In genomic region chr15:73993211-73993994, GRCh38 we compare ENCODE assay signal across 8 cellular contexts. TPM values are rescaled to one million over a fixed set of nuclear protein-coding genes. Genes with fewer than 3 reads are reported as not detected.
DNase-seq lines count a peak whose midpoint lies in the region; ATAC-seq and TF ChIP-seq lines count a peak whose summit lies in the region.

No MANE protein-coding gene starts in this region.

- TF ChIP-seq POLR2A in gastroesophageal sphincter (IDR thresholded peaks at IDR 0.05) (no peak), spleen (IDR thresholded peaks at IDR 0.05) (no peak)

- peaks cover 0 to 19% of the 10 kb centered on the region in 2 donors for H3K36me3 ChIP-seq in gastroesophageal sphincter
- peaks cover 0 to 15% (median 7%) of the 10 kb centered on the region in 6 donors for H3K36me3 ChIP-seq in spleen

- intact Hi-C loops in spleen (cut with DNase I; ENCODE audit: low total_unique reads): no loop called here

- ATAC-seq in gastroesophageal sphincter (no peak), GM21390 (IDR thresholded peaks at IDR 0.05; ENCODE audit: unreplicated experiment) (no peak), GM21381 (IDR thresholded peaks at IDR 0.05; ENCODE audit: unreplicated experiment) (no peak), esophagus mucosa (no peak)

- no peak for TF ChIP-seq EP300 in gastroesophageal sphincter (IDR thresholded peaks at IDR 0.05)

- WGBS in gastroesophageal sphincter (ENCODE audit: low coverage in 1 of 2), 2 donors: 78 to 80% methylated on average over 6 of the region's 10 CpGs
- WGBS in spleen, 5 donors: 88 to 96% (median 95%) methylated on average over 9 to 10 of the region's 10 CpGs

- H3K4me1 ChIP-seq in gastroesophageal sphincter (peaks cover 3 to 92% (median 48%) of the 10 kb centered on the region in 3 donors), spleen (peaks cover 61 to 93% (median 86%) of the 10 kb centered on the region in 6 donors)

- H3K27me3 ChIP-seq in gastroesophageal sphincter (no peaks in the 10 kb centered on the region), spleen (replicated peaks in 1 of 7) (no peaks in the 10 kb centered on the region)

- H3K4me3 ChIP-seq in gastroesophageal sphincter (peak overlapping the region in 1 of 2 donors; percentile 72), spleen (peak overlapping the region in 6 of 8 donors; percentile 67 to 92 (median 81))

- no peaks in the 10 kb centered on the region for H3K9me3 ChIP-seq in gastroesophageal sphincter
- H3K9me3 ChIP-seq in spleen: no peaks in the 10 kb centered on the region

- POLR2A ChIA-PET in HEK293T (lab: Yijun Ruan, JAX): interaction anchor here (1.2 to 2.2 kb wide), 13 partner anchors 10 to 240 kb away, joined by 3 to 12 read pairs (median 5); partner anchors contain the start of genes INSYN1 and LOXL1

- CTCF ChIA-PET in HEK293T (lab: Yijun Ruan, JAX): interaction anchor here (0.8 to 2.0 kb wide), 7 partner anchors 18 to 314 kb away, joined by 3 to 11 read pairs (median 4); no protein-coding TSS in a partner anchor

- no peak for DNase-seq in HEK293T (ENCODE audit: extremely low spot score)
- no peak for DNase-seq in spleen
- DNase-seq in central memory CD4-positive, alpha-beta T cell: no peak

- no peak for TF ChIP-seq CTCF in VCaP (conservative IDR thresholded peaks at IDR 0.05)
- TF ChIP-seq CTCF in gastroesophageal sphincter (IDR thresholded peaks at IDR 0.05): no peak
- TF ChIP-seq CTCF in spleen (IDR thresholded peaks at IDR 0.05 in 8 of 11, conservative IDR thresholded peaks at IDR 0.05 in 3 of 11): no peak

- H3K27ac ChIP-seq in VCaP: peak overlapping the region; percentile 89
- H3K27ac ChIP-seq in gastroesophageal sphincter: peak overlapping the region in 3 of 4 donors; percentile 88 to 95 (median 89)
- peak overlapping the region in 6 of 8 donors; percentile 90 to 98 (median 96) for H3K27ac ChIP-seq in spleen

TF ChIP-seq in HEK293T, 16 proteins besides CTCF, POLR2A, EP300 and RAD21:
- TF ChIP-seq PKNOX1 (IDR thresholded peaks at IDR 0.05) (peak; percentile 77), TARDBP (IDR thresholded peaks at IDR 0.05) (no peak), SUZ12 (IDR thresholded peaks at IDR 0.05) (no peak)

RNA-seq across cellular contexts. Expression of gene PML, which starts 1.1 kb away (rescaled TPM):
- total RNA-seq in gastroesophageal sphincter (10 to 100 TPM; 24.1 to 75.1 (median 52.1) TPM), spleen (100 to 1,000 TPM in 2 of 7 donors, 10 to 100 TPM in 5; 79.5 to 127 (median 88.4) TPM), esophagus mucosa (28.8 TPM)
- polyA plus RNA-seq in spleen: 10 to 100 TPM; 17.5 to 34.6 (median 26.1) TPM

RNA-seq across cellular contexts. Expression of gene STOML1, which starts 1.3 kb away (rescaled TPM):
- total RNA-seq in gastroesophageal sphincter (10 to 100 TPM in 3 of 4 donors, 1 to 10 TPM in 1; 8.1 to 21.7 (median 13.7) TPM), spleen (10 to 100 TPM in 3 of 7 donors, 1 to 10 TPM in 4; 9.0 to 15.2 (median 9.6) TPM), esophagus mucosa (10.4 TPM)
- polyA plus RNA-seq in spleen: 10 to 100 TPM in 2 of 3 donors, 1 to 10 TPM in 1; 8.2 to 12.4 (median 10.4) TPM
